8 cellular contexts compared by ENCODE assay signal in the genomic region with DNA sequence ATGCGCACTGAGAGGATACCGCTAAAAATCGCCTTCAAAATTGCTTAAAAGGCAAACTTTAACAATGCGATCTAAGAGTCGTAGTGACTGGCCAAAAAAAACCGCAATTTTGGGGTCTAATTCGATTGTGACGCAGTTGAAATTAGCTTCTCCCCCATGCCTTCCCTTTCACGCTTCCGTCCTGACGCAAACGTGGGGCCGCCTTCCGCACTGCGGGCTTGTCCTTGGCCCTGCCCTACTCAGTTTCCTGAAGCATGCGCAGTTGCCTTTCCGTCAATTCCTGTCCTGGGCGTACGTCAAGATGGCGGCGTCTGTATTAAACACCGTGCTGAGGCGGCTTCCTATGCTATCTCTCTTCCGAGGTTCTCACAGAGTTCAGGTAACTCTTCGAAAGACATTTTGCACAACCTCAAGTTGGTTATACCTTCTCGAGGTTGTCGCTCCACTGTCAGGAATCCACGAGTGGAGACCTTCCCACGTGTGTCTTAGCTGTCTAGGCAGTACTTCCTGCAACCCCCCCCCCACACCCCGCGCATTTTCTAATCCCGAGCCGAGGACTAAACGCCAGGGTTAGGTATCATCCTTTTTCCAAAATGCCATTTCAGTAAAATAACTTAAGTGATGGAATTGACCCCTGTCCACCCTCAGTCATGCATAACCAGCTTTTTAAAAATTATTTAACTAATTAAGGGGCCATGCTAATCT. TPM values are rescaled to one million over a fixed set of nuclear protein-coding genes. Genes with fewer than 3 reads are reported as not detected.
A peak's percentile ranks its signal among the peaks of the same experiment; 100 is the strongest.
DNase-seq lines count a peak whose midpoint lies in the region; TF ChIP-seq lines count a peak whose summit lies in the region.

Gene MRPS18B, plus strand, starts transcription at position 276 of the 705 bp plus-strand sequence. Its CDS starts 26 bp downstream, at position 302.

- H3K4me3 ChIP-seq in HFF-Myc (replicated peaks; ENCODE audit: low read depth, low read length) = peak within 1 kb of the TSS; percentile 78
- peak within 1 kb of the TSS; percentile 99 for H3K4me3 ChIP-seq in SK-N-MC
- H3K4me3 ChIP-seq in suprapubic skin = peak within 1 kb of the TSS; percentile 90

- peak within 1 kb of the TSS; percentile 100 for H3K9ac ChIP-seq in SK-N-MC (ENCODE audit: insufficient read length)

- TF ChIP-seq CTCF in HFF-Myc (IDR thresholded peaks at IDR 0.05; ENCODE audit: low read depth, low read length, missing control alignments) (no peak), suprapubic skin (IDR thresholded peaks at IDR 0.05) (no peak)

- no peaks in the 10 kb centered on the region for H3K9me3 Mint-ChIP-seq in activated naive CD4-positive, alpha-beta T cell treated with anti-CD3 and anti-CD28 coated beads, Interleukin-2, amount 10 ng/mL, durations not matched to agents 7 days and 5 days

- peak within 1 kb of the TSS; percentile 93 for H3K4me3 Mint-ChIP-seq in activated naive CD4-positive, alpha-beta T cell treated with anti-CD3 and anti-CD28 coated beads, Interleukin-2, amount 10 ng/mL, durations not matched to agents 7 days and 5 days

- peaks cover 40% of the 10 kb centered on the region for H3K4me1 Mint-ChIP-seq in activated naive CD4-positive, alpha-beta T cell treated with anti-CD3 and anti-CD28 coated beads, Interleukin-2, amount 10 ng/mL, durations not matched to agents 7 days and 5 days

- H3K9me3 ChIP-seq in SK-N-MC (ENCODE audit: low read depth, low read length) = no peaks in the 10 kb centered on the region
- no peaks in the 10 kb centered on the region for H3K9me3 ChIP-seq in suprapubic skin

- peaks cover 61% of the 10 kb centered on the region for H3K36me3 Mint-ChIP-seq in activated naive CD4-positive, alpha-beta T cell treated with anti-CD3 and anti-CD28 coated beads, Interleukin-2, amount 10 ng/mL, durations not matched to agents 7 days and 5 days

- peaks cover 36% of the 10 kb centered on the region for H3K4me1 ChIP-seq in suprapubic skin

- CTCF ChIA-PET in activated naive CD4-positive, alpha-beta T cell treated with anti-CD3 and anti-CD28 coated beads, Interleukin-2, amount 10 ng/mL, durations not matched to agents 7 days and 5 days (lab: Charles Lee) = interaction anchor here (0.6 to 1.4 kb wide), 8 partner anchors 23 to 261 kb away, joined by 3 to 11 read pairs (median 3); partner anchors contain the start of gene MDC1

- peak within 1 kb of the TSS; percentile 99 for H3K27ac Mint-ChIP-seq in activated naive CD4-positive, alpha-beta T cell treated with anti-CD3 and anti-CD28 coated beads, Interleukin-2, amount 10 ng/mL, durations not matched to agents 7 days and 5 days

- TF ChIP-seq EP300 in suprapubic skin (IDR thresholded peaks at IDR 0.05) = no peak

- WGBS in suprapubic skin = under 1% methylated on average over 34 of the region's 34 CpGs

- DNase-seq in GM03348 (ENCODE audit: low spot score) (peak; percentile 94), HFF-Myc (ENCODE audit: extremely low read depth, low read depth) (peak; percentile 96), NAMALWA (ENCODE audit: low spot score) (peak; percentile 98), SK-N-MC (ENCODE audit: low read depth, low spot score) (peak; percentile 97), globus pallidus (ENCODE audit: low spot score) (peak; percentile 99), nucleus accumbens (lab: John Stamatoyannopoulos, UW) (peak; percentile 77 to 99 (median 96)), suprapubic skin (ENCODE audit: low spot score in 2 of 2) (peak; percentile 99)
- DNase-seq in activated naive CD4-positive, alpha-beta T cell treated with anti-CD3 and anti-CD28 coated beads, Interleukin-2, amount 10 ng/mL, durations not matched to agents 7 days and 5 days = peak; percentile 99

- H3K27me3 Mint-ChIP-seq in activated naive CD4-positive, alpha-beta T cell treated with anti-CD3 and anti-CD28 coated beads, Interleukin-2, amount 10 ng/mL, durations not matched to agents 7 days and 5 days = peaks cover 5% of the 10 kb centered on the region

- H3K36me3 ChIP-seq in SK-N-MC (ENCODE audit: insufficient read depth, low read length) = peaks cover 49% of the 10 kb centered on the region
- H3K36me3 ChIP-seq in suprapubic skin = peaks cover 43% of the 10 kb centered on the region

- H3K27me3 ChIP-seq in suprapubic skin = no peaks in the 10 kb centered on the region

- peak; percentile 82 to 95 for TF ChIP-seq POLR2A in suprapubic skin (IDR thresholded peaks at IDR 0.05)

- H3K27ac ChIP-seq in SK-N-MC (peak within 1 kb of the TSS; percentile 100), suprapubic skin (peak within 1 kb of the TSS; percentile 98)

RNA-seq across cellular contexts. Expression of gene MRPS18B, which starts in this region (rescaled TPM):
- 10 to 100 TPM; 48.1 to 85.7 (median 62.4) TPM for total RNA-seq in suprapubic skin

Comparison
In these comparisons a context has a peak if more than half of its experiments do, and no peak if none do; other contexts are left out.
1. Peak in every context shown above with its lines: DNase-seq, H3K4me3 ChIP-seq and H3K27ac ChIP-seq.